Comparison of ENCODE assay signal across 20 cellular contexts in the genomic region with DNA sequence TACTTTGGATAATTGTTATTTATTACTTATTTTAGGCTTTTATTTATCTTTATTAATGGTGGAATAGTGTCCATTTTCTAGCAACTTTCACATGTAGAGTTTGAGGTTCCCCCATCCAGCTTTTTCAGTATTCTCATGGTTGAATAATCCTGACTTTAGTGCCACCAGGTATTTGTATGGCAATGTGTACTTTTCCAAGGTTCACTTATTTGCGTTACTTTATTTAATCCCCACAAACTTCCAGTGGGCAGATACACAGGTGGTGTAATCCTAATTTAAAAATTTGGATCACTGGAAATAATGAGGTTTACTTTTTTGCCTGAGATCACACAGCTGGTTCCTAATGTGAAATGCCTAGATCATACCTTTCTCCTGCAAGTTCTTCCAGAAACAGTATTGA. TPM values are rescaled to one million over a fixed set of nuclear protein-coding genes. Genes with fewer than 3 reads are reported as not detected.
DNase-seq lines count a peak whose midpoint lies in the region; ATAC-seq, FAIRE-seq and TF ChIP-seq lines count a peak whose summit lies in the region.
"Had no signal": no experiment of that assay in that cellular context is flagged by ENCODE, and none has a peak within 500 bp of the region (broad histone marks: within the 10 kb centered on the region; RNA-seq: fewer than 3 reads in every experiment).

No MANE protein-coding gene starts in this region.

- ATAC-seq in HepG2 (no peak), activated B cell treated with CpG ODN at 0.5 μM for 24 hours (ENCODE audit: low read depth) (no peak), HG02623 (IDR thresholded peaks at IDR 0.05; ENCODE audit: unreplicated experiment) (no peak)
- ATAC-seq in stimulated activated naive CD8-positive, alpha-beta T cell treated with anti-CD3 and anti-CD28 coated beads, Interleukin-15, amount 100 ng/mL, for 72 hours, result no peak
- ATAC-seq: left lung had no signal

- no peaks in the 10 kb centered on the region for H3K9me2 ChIP-seq in OCI-LY7 (ENCODE audit: insufficient read depth, low read length)

- BruUV-seq in HepG2 (replicated peaks; lab: Mats Ljungman, UMichigan), result no TSS peak
- BruUV-seq in OCI-LY7 (replicated peaks; lab: Mats Ljungman, UMichigan), result no TSS peak

- TF ChIP-seq EP300 in HepG2 (IDR thresholded peaks at IDR 0.05; ENCODE audit: low read depth in 2 of 2, low read length in 2 of 2) (no peak), HepG2 (CRISPR knock-in tag; IDR thresholded peaks at IDR 0.05; ENCODE audit: borderline replicate concordance) (no peak)

- WGBS in liver, result 40% methylated on average over 1 of the region's 1 CpG
- WGBS in HepG2 (ENCODE audit: low lambda C conversion rate), result 82% methylated on average over 1 of the region's 1 CpG
- WGBS in endodermal cell (ENCODE audit: insufficient coverage in 1 of 2, insufficient read length in 1 of 2), 2 experiments, result 100% methylated on average over 1 of the region's 1 CpG

- no peak for FAIRE-seq in HepG2 (lab: Jason Lieb, UNC)

- H3K27me3 Mint-ChIP-seq in activated B cell treated with CpG ODN at 0.5 μM for 24 hours (no peaks in the 10 kb centered on the region), endodermal cell (ENCODE audit: insufficient read depth) (no peaks in the 10 kb centered on the region), HFFc6 (ENCODE audit: insufficient read depth) (no peaks in the 10 kb centered on the region; the same call in 1 of the 2 replicates)
- no peaks in the 10 kb centered on the region for H3K27me3 Mint-ChIP-seq in stimulated activated naive CD8-positive, alpha-beta T cell treated with anti-CD3 and anti-CD28 coated beads, Interleukin-15, amount 100 ng/mL, for 72 hours

- H3K36me3 Mint-ChIP-seq in activated B cell treated with CpG ODN at 0.5 μM for 24 hours (ENCODE audit: low read depth), result peaks cover 17% of the 10 kb centered on the region
- no peaks in the 10 kb centered on the region for H3K36me3 Mint-ChIP-seq in endodermal cell (ENCODE audit: low read depth)
- peaks cover 17% of the 10 kb centered on the region for H3K36me3 Mint-ChIP-seq in HFFc6 (ENCODE audit: low read depth)

- no peak overlapping the region for H3K4me2 ChIP-seq in HepG2 (ENCODE audit: low read depth, low read length)
- no peak overlapping the region for H3K4me2 ChIP-seq in OCI-LY7 (ENCODE audit: low read length)

- H3K4me1 ChIP-seq in liver (ENCODE audit: control insufficient read depth in 4 of 4, insufficient read depth in 4 of 4, low read length in 3 of 4) (peaks cover 0 to 2% (median 0%) of the 10 kb centered on the region in 4 donors), HepG2 (ENCODE audit: insufficient read depth, low read length) (peaks cover 9% of the 10 kb centered on the region; the same call in 1 of the 2 replicates), endodermal cell (ENCODE audit: control insufficient read depth, insufficient read depth, low read length) (peaks cover 30% of the 10 kb centered on the region), OCI-LY7 (ENCODE audit: insufficient read depth, low read length, poor library complexity, severe bottlenecking) (no peaks in the 10 kb centered on the region)
- H3K4me1 ChIP-seq: parathyroid adenoma, uterus had no signal

- CTCF ChIA-PET in HepG2 (lab: Yijun Ruan, JAX; ENCODE audit: low intra/inter-chr PET ratio, low total read pairs) (no interaction called here), activated B cell treated with CpG ODN at 0.5 μM for 24 hours (lab: Charles Lee) (interaction anchor here (0.7 to 4.6 kb wide), 25 partner anchors 8 to 727 kb away, joined by 3 to 38 read pairs (median 5); partner anchors contain the start of gene NEMP2), OCI-LY7 (lab: Charles Lee; ENCODE audit: unreplicated experiment) (no interaction called here)

- H2AFZ ChIP-seq in HepG2 (ENCODE audit: low read length) (no peak overlapping the region), OCI-LY7 (ENCODE audit: low read length) (no peak overlapping the region)

- TF ChIP-seq POLR2A in HepG2 (IDR thresholded peaks at IDR 0.05; ENCODE audit: insufficient read depth in 1 of 2, low read depth in 2 of 2, low read length in 2 of 2), result no peak

- H3K4me1 Mint-ChIP-seq in activated B cell treated with CpG ODN at 0.5 μM for 24 hours, result peaks cover 41% of the 10 kb centered on the region
- peaks cover 58% of the 10 kb centered on the region for H3K4me1 Mint-ChIP-seq in endodermal cell
- peaks cover 45% of the 10 kb centered on the region for H3K4me1 Mint-ChIP-seq in stimulated activated naive CD8-positive, alpha-beta T cell treated with anti-CD3 and anti-CD28 coated beads, Interleukin-15, amount 100 ng/mL, for 72 hours
- H3K4me1 Mint-ChIP-seq in HFFc6 (ENCODE audit: low read depth), result peaks cover 43% of the 10 kb centered on the region

- no peak overlapping the region for H3K4me3 ChIP-seq in liver (ENCODE audit: low read depth in 1 of 3, low read length in 3 of 3)
- no peak overlapping the region for H3K4me3 ChIP-seq in HepG2 (replicated peaks in 1 of 3; ENCODE audit: insufficient read depth in 1 of 3, low read depth in 2 of 3, low read length in 3 of 3)
- no peak overlapping the region for H3K4me3 ChIP-seq in endodermal cell (ENCODE audit: low read length)
- H3K4me3 ChIP-seq in OCI-LY7 (ENCODE audit: low read depth, low read length, poor library complexity, severe bottlenecking), result no peak overlapping the region
- H3K4me3 ChIP-seq: esophagus muscularis mucosa, left lung, sigmoid colon, uterus had no signal

- H3K4me3 Mint-ChIP-seq in activated B cell treated with CpG ODN at 0.5 μM for 24 hours, result peak overlapping the region; percentile 72
- H3K4me3 Mint-ChIP-seq in endodermal cell, result no peak overlapping the region
- H3K4me3 Mint-ChIP-seq in stimulated activated naive CD8-positive, alpha-beta T cell treated with anti-CD3 and anti-CD28 coated beads, Interleukin-15, amount 100 ng/mL, for 72 hours, result no peak overlapping the region
- no peak overlapping the region for H3K4me3 Mint-ChIP-seq in HFFc6

- H3K27ac Mint-ChIP-seq in activated B cell treated with CpG ODN at 0.5 μM for 24 hours (peak overlapping the region; percentile 88), endodermal cell (peak overlapping the region; percentile 74), HFFc6 (no peak overlapping the region)
- peak overlapping the region; percentile 24 to 97 for H3K27ac Mint-ChIP-seq in stimulated activated naive CD8-positive, alpha-beta T cell treated with anti-CD3 and anti-CD28 coated beads, Interleukin-15, amount 100 ng/mL, for 72 hours

- POLR2A ChIA-PET in HepG2 (lab: Yijun Ruan, JAX), result no interaction called here
- POLR2A ChIA-PET in activated B cell treated with CpG ODN at 0.5 μM for 24 hours (lab: Charles Lee), result interaction anchor here (0.5 to 3.1 kb wide), 9 partner anchors 16 to 271 kb away, joined by 3 to 30 read pairs (median 10); partner anchors contain the start of genes GLS, NAB1 and NEMP2
- POLR2A ChIA-PET in OCI-LY7 (lab: Charles Lee), result interaction anchor here (1.2 to 1.6 kb wide), 3 partner anchors 15 to 146 kb away, joined by 3 to 7 read pairs (median 4); no protein-coding TSS in a partner anchor

- no peak for TF ChIP-seq CTCF in liver (IDR thresholded peaks at IDR 0.05; ENCODE audit: low read depth, low read length, missing input control)
- TF ChIP-seq CTCF in HepG2 (CRISPR knock-in tag; IDR thresholded peaks at IDR 0.05), result no peak
- no peak for TF ChIP-seq CTCF in activated B cell treated with CpG ODN at 0.5 μM for 24 hours (IDR thresholded peaks at IDR 0.05)
- no peak for TF ChIP-seq CTCF in endodermal cell (conservative IDR thresholded peaks at IDR 0.05)
- TF ChIP-seq CTCF in OCI-LY7 (conservative IDR thresholded peaks at IDR 0.05; ENCODE audit: low read length), result no peak
- TF ChIP-seq CTCF in HFFc6 (IDR thresholded peaks at IDR 0.05), result no peak

- H3K9me3 Mint-ChIP-seq in activated B cell treated with CpG ODN at 0.5 μM for 24 hours (no peaks in the 10 kb centered on the region), endodermal cell (no peaks in the 10 kb centered on the region), HFFc6 (no peaks in the 10 kb centered on the region)
- H3K9me3 Mint-ChIP-seq in stimulated activated naive CD8-positive, alpha-beta T cell treated with anti-CD3 and anti-CD28 coated beads, Interleukin-15, amount 100 ng/mL, for 72 hours, result no peaks in the 10 kb centered on the region

- no peak for DNase-seq in HepG2 (ENCODE audit: low spot score)
- DNase-seq in activated B cell treated with CpG ODN at 0.5 μM for 24 hours, result no peak
- no peak for DNase-seq in endodermal cell
- no peak for DNase-seq in stimulated activated naive CD8-positive, alpha-beta T cell treated with anti-CD3 and anti-CD28 coated beads, Interleukin-15, amount 100 ng/mL, for 72 hours
- no peak for DNase-seq in OCI-LY7 (ENCODE audit: low spot score)
- no peak for DNase-seq in HFFc6
- DNase-seq: activated CD4-positive, CD25-positive, alpha-beta regulatory T cell; activated CD8-positive, alpha-beta memory T cell treated with anti-CD3 and anti-CD28 coated beads, Interleukin-2, amount 50 U/mL, for 4 hours; COR-L47; Karpas-422; left lung; NCI-H2081 treated with DMSO at 0.1 percent for 48 hours; NCI-H524; SHP77; sigmoid colon; uterus had no signal

- H3K27me3 ChIP-seq in liver (ENCODE audit: control insufficient read depth in 4 of 4, insufficient read depth in 4 of 4, low read length in 3 of 4), result no peaks in the 10 kb centered on the region
- no peaks in the 10 kb centered on the region for H3K27me3 ChIP-seq in HepG2 (ENCODE audit: control insufficient read depth in 1 of 2, insufficient read depth in 2 of 2, low read length in 2 of 2)
- no peaks in the 10 kb centered on the region for H3K27me3 ChIP-seq in endodermal cell (ENCODE audit: control insufficient read depth, insufficient read depth, low read length, poor library complexity, severe bottlenecking)
- H3K27me3 ChIP-seq: esophagus muscularis mucosa, left lung, sigmoid colon, uterus had no signal

- intact Hi-C loops in HepG2 (cut with micrococcal nuclease; ENCODE audit: unreplicated experiment) (no loop called here), activated B cell treated with CpG ODN at 0.5 μM for 24 hours (cut with micrococcal nuclease) (loop anchor here (2.0 kb wide), 1 partner anchor 97 kb away; no protein-coding TSS in a partner anchor), OCI-LY7 (cut with micrococcal nuclease; ENCODE audit: unreplicated experiment) (no loop called here)

- H3K36me3 ChIP-seq in liver (ENCODE audit: control insufficient read depth in 4 of 4, insufficient read depth in 3 of 4, low read depth in 1 of 4, low read length in 3 of 4), result peaks cover 0 to 13% (median 5%) of the 10 kb centered on the region in 4 donors
- peaks cover 4 to 36% of the 10 kb centered on the region in 2 experiments for H3K36me3 ChIP-seq in HepG2 (replicated peaks in 1 of 2; ENCODE audit: control insufficient read depth in 1 of 2, insufficient read depth in 2 of 2, low read length in 2 of 2)
- peaks cover under 1% of the 10 kb centered on the region for H3K36me3 ChIP-seq in endodermal cell (ENCODE audit: control insufficient read depth, insufficient read depth, low read length)
- H3K36me3 ChIP-seq in OCI-LY7 (ENCODE audit: insufficient read depth, low read length), result peaks cover 29% of the 10 kb centered on the region; the same call in 1 of the 2 replicates
- H3K36me3 ChIP-seq: uterus had no signal

- H3K9me3 ChIP-seq in liver (ENCODE audit: control insufficient read depth in 4 of 4, low read length in 3 of 4) (no peaks in the 10 kb centered on the region), HepG2 (ENCODE audit: low read length) (no peaks in the 10 kb centered on the region), endodermal cell (ENCODE audit: control insufficient read depth, low read length) (no peaks in the 10 kb centered on the region), OCI-LY7 (ENCODE audit: low read length) (no peaks in the 10 kb centered on the region)
- H3K9me3 ChIP-seq: esophagus muscularis mucosa, left lung, sigmoid colon, uterus had no signal

- H4K20me1 ChIP-seq in HepG2 (ENCODE audit: insufficient read depth, low read length) (no peaks in the 10 kb centered on the region), OCI-LY7 (ENCODE audit: insufficient read depth, low read length) (no peaks in the 10 kb centered on the region)

- H3K9ac ChIP-seq in liver (ENCODE audit: low read depth in 1 of 2, low read length in 2 of 2) (no peak overlapping the region), HepG2 (ENCODE audit: insufficient read depth, low read depth, low read length) (no peak overlapping the region), endodermal cell (ENCODE audit: extremely low read depth, low read length, poor library complexity, severe bottlenecking) (no peak overlapping the region)
- H3K9ac ChIP-seq: parathyroid adenoma had no signal

- in situ Hi-C loops in HepG2 (cut with HindIII; ENCODE audit: extremely low pct_ligation_motif_present, low pct_unique_long_range_greater_than_20kb), result no loop called here

- TF ChIP-seq RAD21 in liver (IDR thresholded peaks at IDR 0.05) (no peak), HepG2 (CRISPR knock-in tag; IDR thresholded peaks at IDR 0.05) (no peak)

- no peak overlapping the region for H3K27ac ChIP-seq in liver (ENCODE audit: low read depth in 1 of 2, low read length in 2 of 2)
- H3K27ac ChIP-seq in HepG2 (ENCODE audit: extremely low read length, insufficient read depth, low read length), result no peak overlapping the region
- H3K27ac ChIP-seq in endodermal cell (ENCODE audit: low read depth, low read length), result no peak overlapping the region
- H3K27ac ChIP-seq in OCI-LY7 (ENCODE audit: low read depth, low read length, poor library complexity, severe bottlenecking), result no peak overlapping the region
- H3K27ac ChIP-seq: esophagus muscularis mucosa, left lung, parathyroid adenoma, sigmoid colon had no signal

- H3K79me2 ChIP-seq in HepG2 (ENCODE audit: insufficient read depth, low read length) (no peaks in the 10 kb centered on the region), OCI-LY7 (ENCODE audit: insufficient read depth, low read depth, low read length) (no peaks in the 10 kb centered on the region)
- H3K79me2 ChIP-seq: parathyroid adenoma had no signal

RNA-seq across cellular contexts. Expression of gene NAB1, which starts 30.5 kb away (rescaled TPM):
- total RNA-seq in liver, result 10 to 100 TPM; 26.6 to 31.0 TPM
- 10 to 100 TPM in 1 of 2 donors, 1 to 10 TPM in 1; 5.8 to 10.9 TPM for polyA plus RNA-seq in liver
- total RNA-seq in HepG2 (2016; rRNA removed; fragmentation: Illumina TruSeq; extraction: Trizol), result 46.0 and 51.2 TPM in 2 replicates
- total RNA-seq in HepG2 (2016; cell fraction: cytosol; rRNA removed; fragmentation: Illumina TruSeq; extraction: Trizol; ENCODE audit: low read depth), result 139 and 176 TPM in 2 replicates
- 49.6 and 52.0 TPM in 2 replicates for total RNA-seq in HepG2 (2016; cell fraction: insoluble cytoplasmic fraction; rRNA removed; fragmentation: Illumina TruSeq; extraction: Trizol)
- 123 and 139 TPM in 2 replicates for total RNA-seq in HepG2 (2016; cell fraction: membrane; rRNA removed; fragmentation: Illumina TruSeq; extraction: Trizol)
- total RNA-seq in HepG2 (2016; cell fraction: nucleus; rRNA removed; fragmentation: Illumina TruSeq; extraction: Trizol), result 44.1 and 50.2 TPM in 2 replicates
- polyA plus RNA-seq in HepG2 (2011; rRNA removed), result 19.6 and 24.5 TPM in 2 replicates
- 9.0 and 11.6 TPM in 2 replicates for polyA plus RNA-seq in HepG2 (2011; cell fraction: cytosol; rRNA removed)
- 38.8 and 42.4 TPM in 2 replicates for polyA plus RNA-seq in HepG2 (2011; cell fraction: nucleus; rRNA removed)
- polyA plus RNA-seq in HepG2 (2012), result 23.4 and 23.6 TPM in 2 replicates
- 7.2 and 7.4 TPM in 2 replicates for polyA plus RNA-seq in HepG2 (2016; cell fraction: cytosol; fragmentation: Illumina TruSeq; extraction: Trizol; ENCODE audit: low read depth)
- polyA plus RNA-seq in HepG2 (2016; cell fraction: insoluble cytoplasmic fraction; fragmentation: Illumina TruSeq; extraction: Trizol; ENCODE audit: low read depth), result 43.9 and 45.3 TPM in 2 replicates
- polyA plus RNA-seq in HepG2 (2016; cell fraction: membrane; fragmentation: Illumina TruSeq; extraction: Trizol; ENCODE audit: low read depth), result 24.2 and 27.5 TPM in 2 replicates
- polyA plus RNA-seq in HepG2 (2016; cell fraction: nucleus; fragmentation: Illumina TruSeq; extraction: Trizol; ENCODE audit: insufficient read depth, low read depth), result 72.5 and 83.7 TPM in 2 replicates
- 18.6 and 50.1 TPM in 2 replicates for polyA minus RNA-seq in HepG2 (2011; rRNA and poly(A)+ RNA removed; ENCODE audit: low replicate concordance)
- polyA minus RNA-seq in HepG2 (2011; cell fraction: cytosol; rRNA and poly(A)+ RNA removed), result 28.5 and 29.1 TPM in 2 replicates
- 33.7 and 45.5 TPM in 2 replicates for polyA minus RNA-seq in HepG2 (2011; cell fraction: nucleus; rRNA and poly(A)+ RNA removed)
- total RNA-seq in activated B cell treated with CpG ODN at 0.5 μM for 24 hours, result 26.9 and 31.3 TPM in 2 replicates
- total RNA-seq in endodermal cell, result 10 to 100 TPM; 21.7 to 36.1 TPM
- 41.1 TPM for polyA plus RNA-seq in endodermal cell (2013, experiment 1 of 2)
- 42.3 TPM for polyA plus RNA-seq in endodermal cell (2013, experiment 2 of 2)
- total RNA-seq in OCI-LY7 (2014; rRNA removed; shearing (Covaris generic)), result 30.2 and 37.1 TPM in 2 replicates
- 24.5 and 29.1 TPM in 2 replicates for total RNA-seq in OCI-LY7 (2022)
- total RNA-seq in HFFc6 (2021; fragmentation: NEBNext Ultra II Directional; extraction: Animal tissue kit (Norgen Biotek cat#: 25700)), result 10 to 100 TPM; 14.3 to 30.1 (median 25.5) TPM
